15 cellular contexts compared by ENCODE assay signal in the genomic region with DNA sequence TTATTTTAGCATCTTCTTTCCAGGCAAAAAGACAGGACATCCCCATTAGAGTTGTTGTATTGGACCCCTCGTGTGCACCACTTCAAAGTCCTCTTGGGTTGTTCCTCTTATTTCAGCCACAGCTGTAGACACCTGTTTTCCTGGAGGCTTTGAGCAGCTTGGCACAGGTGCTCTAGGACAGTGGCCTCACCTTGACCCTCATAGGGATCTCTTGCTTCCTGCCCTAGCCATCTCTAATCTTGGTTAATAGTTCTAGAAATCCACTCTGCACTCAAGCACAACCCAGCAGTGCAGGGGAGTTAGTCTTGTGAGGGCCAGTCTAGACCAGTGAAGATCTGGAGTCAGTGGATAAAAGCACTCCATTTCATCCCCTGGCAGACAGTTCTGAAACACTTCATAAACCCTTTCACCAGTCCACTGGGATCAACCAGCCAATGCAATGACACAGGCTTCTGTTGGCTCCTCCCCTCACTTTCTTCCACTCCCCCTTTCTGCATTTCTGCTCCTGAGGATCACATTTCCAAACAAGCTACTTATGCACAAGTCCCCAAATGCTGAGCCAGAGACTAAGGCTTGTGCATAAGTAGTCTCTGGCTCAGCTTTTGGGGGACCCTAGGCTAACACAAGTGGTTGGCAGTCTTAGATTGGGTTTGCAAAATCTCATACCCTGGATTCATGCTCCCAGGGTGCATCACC.
"Had no signal": no experiment of that assay in that cellular context is flagged by ENCODE, and none has a peak within 500 bp of the region (broad histone marks: within the 10 kb centered on the region; RNA-seq: fewer than 3 reads in every experiment).

No MANE protein-coding gene starts in this region.

- DNase-seq: activated CD4-positive, alpha-beta T cell treated with anti-CD3 and anti-CD28 coated beads for 4 hours; activated CD8-positive, alpha-beta memory T cell treated with anti-CD3 and anti-CD28 coated beads, Interleukin-2, amount 50 U/mL, for 48 hours; activated CD8-positive, alpha-beta T cell treated with anti-CD3 and anti-CD28 coated beads for 36 hours; activated naive CD4-positive, alpha-beta T cell; dorsolateral prefrontal cortex; hypothalamus; immature natural killer cell; left cardiac atrium; naive thymus-derived CD8-positive, alpha-beta T cell; stimulated activated naive CD4-positive, alpha-beta T cell treated with Interleukin-2 at 50 U/mL for 16 hours; T-helper 9 cell had no signal

- H3K9me3 Mint-ChIP-seq: type B pancreatic cell had no signal

- H3K9me3 ChIP-seq: ascending aorta had no signal

- H3K36me3 Mint-ChIP-seq: immature natural killer cell had no signal

- H3K27ac Mint-ChIP-seq: activated CD8-positive, alpha-beta T cell treated with anti-CD3 and anti-CD28 coated beads for 36 hours; immature natural killer cell; naive thymus-derived CD8-positive, alpha-beta T cell; type B pancreatic cell had no signal

- H3K4me3 ChIP-seq: ascending aorta, dorsolateral prefrontal cortex had no signal

- H3K27me3 Mint-ChIP-seq: activated CD8-positive, alpha-beta T cell treated with anti-CD3 and anti-CD28 coated beads for 36 hours; naive thymus-derived CD8-positive, alpha-beta T cell; type B pancreatic cell had no signal

- H3K4me3 Mint-ChIP-seq: activated CD8-positive, alpha-beta T cell treated with anti-CD3 and anti-CD28 coated beads for 36 hours; immature natural killer cell; type B pancreatic cell had no signal

- H3K27me3 ChIP-seq: ascending aorta, dorsolateral prefrontal cortex had no signal

- H3K4me1 ChIP-seq: ascending aorta had no signal

- ATAC-seq: activated CD8-positive, alpha-beta T cell treated with anti-CD3 and anti-CD28 coated beads for 36 hours; left cardiac atrium; naive thymus-derived CD8-positive, alpha-beta T cell; sciatic nerve had no signal

- H3K36me3 ChIP-seq: ascending aorta had no signal

- H3K27ac ChIP-seq: ascending aorta, VCaP had no signal

- H3K4me1 Mint-ChIP-seq: immature natural killer cell had no signal
